In genomic region chr15:36879568-36880225, GRCh38 we compare ENCODE assay signal across 1 cellular context.
A peak's percentile ranks its signal among the peaks of the same experiment; 100 is the strongest.
TF ChIP-seq lines count a peak whose summit lies in the region.

No MANE protein-coding gene starts in this region.

TF ChIP-seq in H1, 55 proteins besides CTCF, POLR2A, EP300 and RAD21 (continued from another document):
- no peak for TF ChIP-seq TEAD4 (IDR thresholded peaks at IDR 0.05; ENCODE audit: low read depth, low read length)
- TF ChIP-seq, protein P1, sequence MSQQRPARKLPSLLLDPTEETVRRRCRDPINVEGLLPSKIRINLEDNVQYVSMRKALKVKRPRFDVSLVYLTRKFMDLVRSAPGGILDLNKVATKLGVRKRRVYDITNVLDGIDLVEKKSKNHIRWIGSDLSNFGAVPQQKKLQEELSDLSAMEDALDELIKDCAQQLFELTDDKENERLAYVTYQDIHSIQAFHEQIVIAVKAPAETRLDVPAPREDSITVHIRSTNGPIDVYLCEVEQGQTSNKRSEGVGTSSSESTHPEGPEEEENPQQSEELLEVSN (IDR thresholded peaks at IDR 0.05), result peak; percentile 88
TF ChIP-seq in H1: peak in this region for 2.
